19 cellular contexts compared by ENCODE assay signal in genomic region chr3:177236704-177237103, GRCh38. TPM values are rescaled to one million over a fixed set of nuclear protein-coding genes. Genes with fewer than 3 reads are reported as not detected.
A peak's percentile ranks its signal among the peaks of the same experiment; 100 is the strongest.
DNase-seq lines count a peak whose midpoint lies in the region; ATAC-seq and TF ChIP-seq lines count a peak whose summit lies in the region.
"Had no signal": no experiment of that assay in that cellular context is flagged by ENCODE, and none has a peak within 500 bp of the region (broad histone marks: within the 10 kb centered on the region; RNA-seq: fewer than 3 reads in every experiment).

No MANE protein-coding gene starts in this region.

- no peaks in the 10 kb centered on the region for H3K9me3 ChIP-seq in fibroblast of lung (ENCODE audit: control insufficient read depth, insufficient read depth, low read depth, low read length)
- H3K9me3 ChIP-seq: ascending aorta, mucosa of descending colon, transverse colon had no signal

- no peaks in the 10 kb centered on the region for H3K36me3 ChIP-seq in fibroblast of lung (ENCODE audit: control insufficient read depth, insufficient read depth, low read length)
- H3K36me3 ChIP-seq: ascending aorta, transverse colon had no signal

- peak; percentile 75 to 93 for ATAC-seq in stimulated activated naive B cell treated with anti-CD40 and anti-IgM and Interleukin-4, amounts not matched to agents 10 μg/mL and 1 μg/mL and 100 μg/mL, for 72 hours (replicated peaks)
- ATAC-seq in GM21825 (IDR thresholded peaks at IDR 0.05; ENCODE audit: unreplicated experiment) = no peak
- ATAC-seq: effector memory CD8-positive, alpha-beta T cell had no signal

- peak overlapping the region; percentile 10 for H2AFZ ChIP-seq in fibroblast of lung (ENCODE audit: low read length)

- H3K79me2 ChIP-seq in fibroblast of lung (ENCODE audit: control insufficient read depth, insufficient read depth, low read length) = no peaks in the 10 kb centered on the region

- H3K4me2 ChIP-seq in fibroblast of lung (ENCODE audit: extremely low read depth, insufficient read depth, low read length) = no peak overlapping the region
- H3K4me2 ChIP-seq: KMS-11 had no signal

- H3K27me3 ChIP-seq in fibroblast of lung (ENCODE audit: control insufficient read depth, insufficient read depth, low read length) = no peaks in the 10 kb centered on the region
- H3K27me3 ChIP-seq: ascending aorta, transverse colon had no signal

- no peak overlapping the region for H3K9ac ChIP-seq in fibroblast of lung (ENCODE audit: insufficient read depth, low read length)
- H3K9ac ChIP-seq: KMS-11 had no signal

- H3K4me3 Mint-ChIP-seq in activated naive CD4-positive, alpha-beta T cell treated with anti-CD3 and anti-CD28 coated beads for 36 hours = no peak overlapping the region
- no peak overlapping the region for H3K4me3 Mint-ChIP-seq in stimulated activated naive B cell treated with anti-CD40 and anti-IgM and Interleukin-4, amounts not matched to agents 10 μg/mL and 1 μg/mL and 100 μg/mL, for 72 hours
- H3K4me3 Mint-ChIP-seq: CD4-positive, alpha-beta memory T cell; effector memory CD8-positive, alpha-beta T cell had no signal

- H4K20me1 ChIP-seq in fibroblast of lung (ENCODE audit: control insufficient read depth, extremely low read depth, insufficient read depth, low read length) = no peaks in the 10 kb centered on the region

- intact Hi-C loops in activated naive CD4-positive, alpha-beta T cell treated with anti-CD3 and anti-CD28 coated beads for 36 hours (cut with micrococcal nuclease) = no loop called here

- H3K27ac Mint-ChIP-seq in activated naive CD4-positive, alpha-beta T cell treated with anti-CD3 and anti-CD28 coated beads for 36 hours = no peak overlapping the region
- no peak overlapping the region for H3K27ac Mint-ChIP-seq in stimulated activated naive B cell treated with anti-CD40 and anti-IgM and Interleukin-4, amounts not matched to agents 10 μg/mL and 1 μg/mL and 100 μg/mL, for 72 hours
- H3K27ac Mint-ChIP-seq: activated T-helper 2 cell treated with anti-CD3 and anti-CD28 coated beads, Interferon-gamma antibody, Interleukin-2, Interleukin-4, amounts not matched to agents 10 μg/mL and 5 μg/mL and 100 μg/mL, durations not matched to agents 14 hours and 24 hours and 36 hours; CD4-positive, alpha-beta memory T cell; effector memory CD8-positive, alpha-beta T cell had no signal

- H3K27ac ChIP-seq in fibroblast of lung (ENCODE audit: insufficient read depth, low read length) = no peak overlapping the region
- H3K27ac ChIP-seq: ascending aorta, KMS-11 had no signal

- H3K36me3 Mint-ChIP-seq in activated naive CD4-positive, alpha-beta T cell treated with anti-CD3 and anti-CD28 coated beads for 36 hours (ENCODE audit: low read depth) = no peaks in the 10 kb centered on the region
- no peaks in the 10 kb centered on the region for H3K36me3 Mint-ChIP-seq in stimulated activated naive B cell treated with anti-CD40 and anti-IgM and Interleukin-4, amounts not matched to agents 10 μg/mL and 1 μg/mL and 100 μg/mL, for 72 hours
- H3K36me3 Mint-ChIP-seq: CD4-positive, alpha-beta memory T cell had no signal

- H3K4me1 ChIP-seq in fibroblast of lung (ENCODE audit: control insufficient read depth, extremely low read depth, insufficient read depth, low read length) = no peaks in the 10 kb centered on the region
- H3K4me1 ChIP-seq: ascending aorta had no signal

- CTCF ChIA-PET in activated naive CD4-positive, alpha-beta T cell treated with anti-CD3 and anti-CD28 coated beads for 36 hours (lab: Charles Lee) = no interaction called here

- TF ChIP-seq CTCF in fibroblast of lung (conservative IDR thresholded peaks at IDR 0.05 in 1 of 2, IDR thresholded peaks at IDR 0.05 in 1 of 2; ENCODE audit: low read depth in 1 of 2, low read length in 2 of 2) = no peak

- no peak overlapping the region for H3K4me3 ChIP-seq in fibroblast of lung (replicated peaks in 1 of 4; ENCODE audit: control extremely low read depth in 1 of 4, insufficient read depth in 1 of 4, low read depth in 3 of 4, low read length in 4 of 4)
- H3K4me3 ChIP-seq: ascending aorta, mucosa of descending colon, transverse colon had no signal

- H3K4me1 Mint-ChIP-seq in activated naive CD4-positive, alpha-beta T cell treated with anti-CD3 and anti-CD28 coated beads for 36 hours (ENCODE audit: low read depth) = peaks cover 9% of the 10 kb centered on the region
- H3K4me1 Mint-ChIP-seq in stimulated activated naive B cell treated with anti-CD40 and anti-IgM and Interleukin-4, amounts not matched to agents 10 μg/mL and 1 μg/mL and 100 μg/mL, for 72 hours = peaks cover 11 to 32% of the 10 kb centered on the region in 2 donors

- H3K27me3 Mint-ChIP-seq in activated naive CD4-positive, alpha-beta T cell treated with anti-CD3 and anti-CD28 coated beads for 36 hours (ENCODE audit: low read depth) = no peaks in the 10 kb centered on the region
- H3K27me3 Mint-ChIP-seq in stimulated activated naive B cell treated with anti-CD40 and anti-IgM and Interleukin-4, amounts not matched to agents 10 μg/mL and 1 μg/mL and 100 μg/mL, for 72 hours = no peaks in the 10 kb centered on the region
- H3K27me3 Mint-ChIP-seq: CD4-positive, alpha-beta memory T cell; effector memory CD8-positive, alpha-beta T cell had no signal

- no peaks in the 10 kb centered on the region for H3K9me3 Mint-ChIP-seq in activated naive CD4-positive, alpha-beta T cell treated with anti-CD3 and anti-CD28 coated beads for 36 hours
- H3K9me3 Mint-ChIP-seq in stimulated activated naive B cell treated with anti-CD40 and anti-IgM and Interleukin-4, amounts not matched to agents 10 μg/mL and 1 μg/mL and 100 μg/mL, for 72 hours = no peaks in the 10 kb centered on the region
- H3K9me3 Mint-ChIP-seq: activated T-helper 2 cell treated with anti-CD3 and anti-CD28 coated beads, Interferon-gamma antibody, Interleukin-2, Interleukin-4, amounts not matched to agents 10 μg/mL and 5 μg/mL and 100 μg/mL, durations not matched to agents 14 hours and 24 hours and 36 hours; CD4-positive, alpha-beta memory T cell; effector memory CD8-positive, alpha-beta T cell had no signal

- DNase-seq in activated naive CD4-positive, alpha-beta T cell treated with anti-CD3 and anti-CD28 coated beads for 36 hours = peak; percentile 18
- DNase-seq in activated naive CD4-positive, alpha-beta T cell treated with Interleukin-2 at 50 U/mL for 16 hours = no peak
- peak; percentile 17 for DNase-seq in RPMI7951 (ENCODE audit: low read depth)
- peak in 1 of 2 donors; percentile 27 for DNase-seq in fibroblast of lung (ENCODE audit: low read depth in 2 of 2)
- no peak for DNase-seq in stimulated activated naive B cell treated with anti-CD40 and anti-IgM and Interleukin-4, amounts not matched to agents 10 μg/mL and 1 μg/mL and 100 μg/mL, for 72 hours
- no peak for DNase-seq in NK-92 treated with Interleukin-12 subunit alpha and Interleukin-12 subunit beta, amount 100 ng/mL, for 24 hours (lab: John Stamatoyannopoulos, UW)
- no peak for DNase-seq in SIG-M5 (lab: John Stamatoyannopoulos, UW)
- DNase-seq: activated CD4-positive, alpha-beta T cell treated with anti-CD3 and anti-CD28 coated beads, Interleukin-2, amount 50 U/mL, for 4 hours; CD4-positive, alpha-beta memory T cell; DMS79; effector memory CD8-positive, alpha-beta T cell; NCI-H1105 treated with DMSO at 0.1 percent for 48 hours; RPMI8226 had no signal

RNA-seq across cellular contexts. Expression of gene TBL1XR1, which starts 39.4 kb away (rescaled TPM):
- 100 to 1,000 TPM; 149 to 162 TPM for total RNA-seq in activated naive CD4-positive, alpha-beta T cell treated with anti-CD3 and anti-CD28 coated beads for 36 hours
- 117 and 143 TPM in 2 replicates for total RNA-seq in RPMI7951 (2014; rRNA removed; shearing (Covaris generic))
- 369 and 505 TPM in 2 replicates for total RNA-seq in fibroblast of lung
- 93.7 and 115 TPM in 2 replicates for polyA plus RNA-seq in fibroblast of lung
- 76.6 and 84.8 TPM in 2 replicates for polyA plus RNA-seq in fibroblast of lung (2012)
- 211 TPM in 2 replicates for polyA minus RNA-seq in fibroblast of lung (ENCODE audit: low replicate concordance)

Comparison
In these comparisons a context has a peak if more than half of its experiments do, and no peak if none do; other contexts are left out.
1. DNase-seq: peak in activated naive CD4-positive, alpha-beta T cell treated with anti-CD3 and anti-CD28 coated beads for 36 hours (single experiment) and RPMI7951 (single experiment); none in activated naive CD4-positive, alpha-beta T cell treated with Interleukin-2 at 50 U/mL for 16 hours (single experiment), stimulated activated naive B cell treated with anti-CD40 and anti-IgM and Interleukin-4, amounts not matched to agents 10 μg/mL and 1 μg/mL and 100 μg/mL, for 72 hours (single experiment), NK-92 treated with Interleukin-12 subunit alpha and Interleukin-12 subunit beta, amount 100 ng/mL, for 24 hours (single experiment) and SIG-M5 (single experiment).